ENCODE assay signal across 8 cellular contexts in genomic region chr3:105827959-105828358, GRCh38. TPM values are rescaled to one million over a fixed set of nuclear protein-coding genes. Genes with fewer than 3 reads are reported as not detected.
DNase-seq lines count a peak whose midpoint lies in the region; ATAC-seq, FAIRE-seq and TF ChIP-seq lines count a peak whose summit lies in the region.

No MANE protein-coding gene starts in this region.

- FAIRE-seq in HTR-8/SVneo (lab: Jason Lieb, UNC) (peak; percentile 92), HepG2 (lab: Jason Lieb, UNC) (no peak)

- H3K4me3 ChIP-seq in astrocyte of the spinal cord (ENCODE audit: low read depth, low read length) (no peak overlapping the region), HepG2 (replicated peaks in 1 of 3; ENCODE audit: insufficient read depth in 1 of 3, low read depth in 2 of 3, low read length in 3 of 3) (no peak overlapping the region)

- no TSS peak for BruUV-seq in HepG2 (replicated peaks; lab: Mats Ljungman, UMichigan)

- H4K20me1 ChIP-seq in HepG2 (ENCODE audit: insufficient read depth, low read length): peaks cover 3% of the 10 kb centered on the region

- H2AFZ ChIP-seq in HepG2 (ENCODE audit: low read length): no peak overlapping the region

- intact Hi-C loops in HepG2 (cut with micrococcal nuclease; ENCODE audit: unreplicated experiment): loop anchor here (5.0 kb wide), 1 partner anchor 39 kb away; the partner anchor contains the start of gene CBLB

- TF ChIP-seq EP300 in HepG2 (IDR thresholded peaks at IDR 0.05; ENCODE audit: low read depth in 2 of 2, low read length in 2 of 2) (no peak), HepG2 (CRISPR knock-in tag; IDR thresholded peaks at IDR 0.05; ENCODE audit: borderline replicate concordance) (no peak)

- peaks cover 4% of the 10 kb centered on the region for H3K79me2 ChIP-seq in HepG2 (ENCODE audit: insufficient read depth, low read length)

- no peak overlapping the region for H3K4me2 ChIP-seq in HepG2 (ENCODE audit: low read depth, low read length)

- TF ChIP-seq CTCF in astrocyte of the spinal cord (IDR thresholded peaks at IDR 0.05; ENCODE audit: low read depth, low read length) (peak; percentile 55), HepG2 (CRISPR knock-in tag; IDR thresholded peaks at IDR 0.05) (no peak)

- H3K9me3 ChIP-seq in HepG2 (ENCODE audit: low read length): no peaks in the 10 kb centered on the region

- H3K27me3 ChIP-seq in HepG2 (ENCODE audit: control insufficient read depth in 1 of 2, insufficient read depth in 2 of 2, low read length in 2 of 2): no peaks in the 10 kb centered on the region

- H3K9ac ChIP-seq in HepG2 (ENCODE audit: insufficient read depth, low read depth, low read length): no peak overlapping the region

- peak; percentile 82 for ATAC-seq in HepG2
- ATAC-seq in HG03442 (IDR thresholded peaks at IDR 0.05; ENCODE audit: unreplicated experiment): no peak
- ATAC-seq in HG02970 (IDR thresholded peaks at IDR 0.05; ENCODE audit: low FRiP score, unreplicated experiment): no peak

- no peak overlapping the region for H3K27ac ChIP-seq in HepG2 (ENCODE audit: extremely low read length, insufficient read depth, low read length)

- DNase-seq in AG20443 (ENCODE audit: low spot score): peak; percentile 61
- DNase-seq in HTR-8/SVneo (ENCODE audit: insufficient read length, low spot score): peak; percentile 51
- peak; percentile 93 for DNase-seq in astrocyte of the spinal cord (ENCODE audit: low read depth, low spot score)
- peak; percentile 21 for DNase-seq in HepG2 (ENCODE audit: low spot score)
- DNase-seq in NCI-H2029 (lab: John Stamatoyannopoulos, UW): no peak
- no peak for DNase-seq in stimulated activated CD4-positive, alpha-beta T cell treated with anti-CD3 and anti-CD28 coated beads, Interleukin-4, amount 100 ng/mL, for 24 hours

- in situ Hi-C loops in astrocyte of the spinal cord (cut with HindIII; ENCODE audit: low sequenced_read_pairs): no loop called here
- in situ Hi-C loops in HepG2 (cut with HindIII; ENCODE audit: extremely low pct_ligation_motif_present, low pct_unique_long_range_greater_than_20kb): no loop called here

- TF ChIP-seq RAD21 in HepG2 (CRISPR knock-in tag; IDR thresholded peaks at IDR 0.05): no peak

- POLR2A ChIA-PET in HepG2 (lab: Yijun Ruan, JAX): no interaction called here

- 97% methylated on average over 2 of the region's 2 CpGs for WGBS in HepG2 (ENCODE audit: low lambda C conversion rate)

- CTCF ChIA-PET in HepG2 (lab: Yijun Ruan, JAX; ENCODE audit: low intra/inter-chr PET ratio, low total read pairs): no interaction called here

- H3K36me3 ChIP-seq in HepG2 (replicated peaks in 1 of 2; ENCODE audit: control insufficient read depth in 1 of 2, insufficient read depth in 2 of 2, low read length in 2 of 2): no peaks in the 10 kb centered on the region

- H3K4me1 ChIP-seq in HepG2 (ENCODE audit: insufficient read depth, low read length): peaks cover 19% of the 10 kb centered on the region

- TF ChIP-seq POLR2A in HepG2 (IDR thresholded peaks at IDR 0.05; ENCODE audit: insufficient read depth in 1 of 2, low read depth in 2 of 2, low read length in 2 of 2): no peak

TF ChIP-seq in HepG2, 621 proteins besides CTCF, POLR2A, EP300 and RAD21:
- TF ChIP-seq CREM (IDR thresholded peaks at IDR 0.05) (no peak), CREM (CRISPR knock-in tag; IDR thresholded peaks at IDR 0.05) (no peak), FOSL2 (CRISPR knock-in tag; IDR thresholded peaks at IDR 0.05) (peak; percentile 89), EHMT2 (IDR thresholded peaks at IDR 0.05; ENCODE audit: borderline replicate concordance, low read depth, low read length) (no peak), BORCS8-MEF2B (CRISPR knock-in tag; IDR thresholded peaks at IDR 0.05) (no peak), ARID3A (IDR thresholded peaks at IDR 0.05; ENCODE audit: low read depth, low read length) (no peak), ATF3 (CRISPR knock-in tag; IDR thresholded peaks at IDR 0.05) (peak; percentile 40; the same call in 1 of the 2 replicates), ZNF644 (CRISPR knock-in tag; IDR thresholded peaks at IDR 0.05; ENCODE audit: low read depth) (0 out of 2 replicates have a peak, but pooled peaks have one; percentile 13), TEAD3 (CRISPR knock-in tag; optimal IDR thresholded peaks at IDR 0.05; ENCODE audit: borderline replicate concordance) (peak; percentile 75), DNMT3B (CRISPR knock-in tag; conservative IDR thresholded peaks at IDR 0.05) (no peak)

RNA-seq across cellular contexts. Expression of gene CBLB, which starts 40.9 kb away (rescaled TPM):
- 5.1 and 9.8 TPM in 2 replicates for total RNA-seq in HepG2 (2016; rRNA removed; fragmentation: Illumina TruSeq; extraction: Trizol)
- total RNA-seq in HepG2 (2016; cell fraction: cytosol; rRNA removed; fragmentation: Illumina TruSeq; extraction: Trizol; ENCODE audit: low read depth): 1.1 and 1.6 TPM in 2 replicates
- 7.4 and 8.5 TPM in 2 replicates for total RNA-seq in HepG2 (2016; cell fraction: insoluble cytoplasmic fraction; rRNA removed; fragmentation: Illumina TruSeq; extraction: Trizol)
- total RNA-seq in HepG2 (2016; cell fraction: membrane; rRNA removed; fragmentation: Illumina TruSeq; extraction: Trizol): 2.3 and 3.5 TPM in 2 replicates
- total RNA-seq in HepG2 (2016; cell fraction: nucleus; rRNA removed; fragmentation: Illumina TruSeq; extraction: Trizol): 36.8 and 38.2 TPM in 2 replicates
- polyA plus RNA-seq in HepG2 (2011; rRNA removed): 14.9 and 16.4 TPM in 2 replicates
- 5.3 and 9.4 TPM in 2 replicates for polyA plus RNA-seq in HepG2 (2011; cell fraction: cytosol; rRNA removed)
- polyA plus RNA-seq in HepG2 (2011; cell fraction: nucleus; rRNA removed): 24.6 and 25.9 TPM in 2 replicates
- 12.7 and 15.0 TPM in 2 replicates for polyA plus RNA-seq in HepG2 (2012)
- 0.40 and 0.97 TPM in 2 replicates for polyA plus RNA-seq in HepG2 (2016; cell fraction: cytosol; fragmentation: Illumina TruSeq; extraction: Trizol; ENCODE audit: low read depth)
- 4.2 and 6.6 TPM in 2 replicates for polyA plus RNA-seq in HepG2 (2016; cell fraction: insoluble cytoplasmic fraction; fragmentation: Illumina TruSeq; extraction: Trizol; ENCODE audit: low read depth)
- polyA plus RNA-seq in HepG2 (2016; cell fraction: membrane; fragmentation: Illumina TruSeq; extraction: Trizol; ENCODE audit: low read depth): 1.3 and 1.9 TPM in 2 replicates
- polyA plus RNA-seq in HepG2 (2016; cell fraction: nucleus; fragmentation: Illumina TruSeq; extraction: Trizol; ENCODE audit: insufficient read depth, low read depth): 17.4 and 22.5 TPM in 2 replicates
- polyA minus RNA-seq in HepG2 (2011; rRNA and poly(A)+ RNA removed; ENCODE audit: low replicate concordance): 4.3 and 14.6 TPM in 2 replicates
- 9.0 and 9.7 TPM in 2 replicates for polyA minus RNA-seq in HepG2 (2011; cell fraction: cytosol; rRNA and poly(A)+ RNA removed)
- 226 and 257 TPM in 2 replicates for polyA minus RNA-seq in HepG2 (2011; cell fraction: nucleus; rRNA and poly(A)+ RNA removed)

Comparison
In these comparisons a context has a peak if more than half of its experiments do, and no peak if none do; other contexts are left out.
1. DNase-seq: peak in AG20443 (single experiment), HTR-8/SVneo (single experiment), astrocyte of the spinal cord (single experiment) and HepG2 (single experiment); none in NCI-H2029 (single experiment) and stimulated activated CD4-positive, alpha-beta T cell treated with anti-CD3 and anti-CD28 coated beads, Interleukin-4, amount 100 ng/mL, for 24 hours (single experiment).